10 cellular contexts compared by ENCODE assay signal in the genomic region with DNA sequence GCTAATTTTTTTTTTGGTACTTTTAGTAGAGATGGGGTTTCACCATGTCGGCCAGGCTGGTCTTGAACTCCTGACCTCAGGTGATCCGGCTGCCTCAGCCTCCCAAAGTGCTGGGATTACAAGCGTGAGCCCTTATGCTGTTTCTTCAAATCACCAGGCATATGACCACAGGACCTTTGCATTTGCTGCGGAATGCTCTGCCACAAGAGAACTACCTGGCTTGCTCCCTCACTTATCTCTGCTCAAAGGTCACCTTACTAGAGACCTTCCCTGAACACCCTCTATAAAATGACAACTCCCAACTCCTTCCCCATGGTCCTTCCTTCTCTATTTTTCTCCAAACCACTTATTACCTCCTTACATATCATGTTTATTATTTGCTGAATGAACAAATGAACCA. TPM values are rescaled to one million over a fixed set of nuclear protein-coding genes. Genes with fewer than 3 reads are reported as not detected.
DNase-seq lines count a peak whose midpoint lies in the region; ATAC-seq, FAIRE-seq and TF ChIP-seq lines count a peak whose summit lies in the region.
"Had no signal": no experiment of that assay in that cellular context is flagged by ENCODE, and none has a peak within 500 bp of the region (broad histone marks: within the 10 kb centered on the region; RNA-seq: fewer than 3 reads in every experiment).

No MANE protein-coding gene starts in this region.

- POLR2A ChIA-PET in HepG2 (lab: Yijun Ruan, JAX) = interaction anchor here (1.0 to 1.6 kb wide), 4 partner anchors 8 to 59 kb away, joined by 3 to 7 read pairs (median 6); a partner anchor contains a TSS

- peaks cover 6% of the 10 kb centered on the region for H3K36me3 Mint-ChIP-seq in activated T-cell treated with anti-CD3 and anti-CD28 coated beads, Interleukin-2, amount 50 U/mL, for 4 hours (ENCODE audit: insufficient read depth)
- peaks cover 0 to 7% of the 10 kb centered on the region in 2 donors for H3K36me3 Mint-ChIP-seq in activated naive CD4-positive, alpha-beta T cell treated with anti-CD3 and anti-CD28 coated beads, Interleukin-2, amount 50 U/mL, for 72 hours

- FAIRE-seq in HepG2 (lab: Jason Lieb, UNC) = no peak
- FAIRE-seq: bronchial epithelial cell had no signal

- peaks cover 16% of the 10 kb centered on the region for H3K79me2 ChIP-seq in HepG2 (ENCODE audit: insufficient read depth, low read length)

- H3K9me3 Mint-ChIP-seq in activated T-cell treated with anti-CD3 and anti-CD28 coated beads, Interleukin-2, amount 50 U/mL, for 4 hours = no peaks in the 10 kb centered on the region
- peaks cover 0 to 5% of the 10 kb centered on the region in 2 donors for H3K9me3 Mint-ChIP-seq in activated naive CD4-positive, alpha-beta T cell treated with anti-CD3 and anti-CD28 coated beads, Interleukin-2, amount 50 U/mL, for 72 hours

- no peak for TF ChIP-seq CTCF in HepG2 (CRISPR knock-in tag; IDR thresholded peaks at IDR 0.05)

- peaks cover 27% of the 10 kb centered on the region for H3K4me1 ChIP-seq in HepG2 (ENCODE audit: insufficient read depth, low read length)
- peaks cover 4 to 26% (median 23%) of the 10 kb centered on the region in 5 donors for H3K4me1 ChIP-seq in subcutaneous abdominal adipose tissue (ENCODE audit: control insufficient read depth in 5 of 5, insufficient read depth in 5 of 5, low read length in 5 of 5)

- H2AFZ ChIP-seq in HepG2 (ENCODE audit: low read length) = no peak overlapping the region

- TF ChIP-seq POLR2A in HepG2 (IDR thresholded peaks at IDR 0.05; ENCODE audit: insufficient read depth in 1 of 2, low read depth in 2 of 2, low read length in 2 of 2) = no peak

- H3K27me3 ChIP-seq in HepG2 (ENCODE audit: control insufficient read depth in 1 of 2, insufficient read depth in 2 of 2, low read length in 2 of 2) = no peaks in the 10 kb centered on the region; a peak in 1 of 5 replicates
- H3K27me3 ChIP-seq in subcutaneous abdominal adipose tissue (ENCODE audit: control insufficient read depth in 5 of 5, insufficient read depth in 4 of 5, low read length in 5 of 5) = no peaks in the 10 kb centered on the region

- H3K4me2 ChIP-seq in HepG2 (ENCODE audit: low read depth, low read length) = peak overlapping the region; percentile 87

- no peak for DNase-seq in activated T-cell treated with anti-CD3 and anti-CD28 coated beads, Interleukin-2, amount 50 U/mL, for 4 hours
- no peak for DNase-seq in activated T-cell treated with anti-CD3 and anti-CD28 coated beads for 4 hours
- no peak for DNase-seq in activated naive CD4-positive, alpha-beta T cell treated with anti-CD3 and anti-CD28 coated beads, Interleukin-2, amount 50 U/mL, for 72 hours (ENCODE audit: low spot score in 2 of 2)
- DNase-seq in HepG2 (ENCODE audit: low spot score) = no peak
- no peak for DNase-seq in midbrain (lab: John Stamatoyannopoulos, UW)
- DNase-seq in putamen (ENCODE audit: low spot score) = no peak
- DNase-seq in mesenteric fat pad (ENCODE audit: low spot score) = no peak
- DNase-seq: NCI-H1105 had no signal

- H3K4me1 Mint-ChIP-seq in activated T-cell treated with anti-CD3 and anti-CD28 coated beads, Interleukin-2, amount 50 U/mL, for 4 hours (ENCODE audit: low read depth) = peaks cover 33% of the 10 kb centered on the region

- WGBS in HepG2 (ENCODE audit: low lambda C conversion rate) = 86% methylated on average over 4 of the region's 4 CpGs

- in situ Hi-C loops in HepG2 (cut with HindIII; ENCODE audit: extremely low pct_ligation_motif_present, low pct_unique_long_range_greater_than_20kb) = no loop called here

- CTCF ChIA-PET in HepG2 (lab: Yijun Ruan, JAX; ENCODE audit: low intra/inter-chr PET ratio, low total read pairs) = no interaction called here

- peak overlapping the region; percentile 96 for H3K4me3 Mint-ChIP-seq in activated T-cell treated with anti-CD3 and anti-CD28 coated beads, Interleukin-2, amount 50 U/mL, for 4 hours

- TF ChIP-seq EP300 in HepG2 (IDR thresholded peaks at IDR 0.05; ENCODE audit: low read depth in 2 of 2, low read length in 2 of 2) (no peak), HepG2 (CRISPR knock-in tag; IDR thresholded peaks at IDR 0.05; ENCODE audit: borderline replicate concordance) (no peak)

- no peak for TF ChIP-seq RAD21 in HepG2 (CRISPR knock-in tag; IDR thresholded peaks at IDR 0.05)

- no peaks in the 10 kb centered on the region for H3K27me3 Mint-ChIP-seq in activated T-cell treated with anti-CD3 and anti-CD28 coated beads, Interleukin-2, amount 50 U/mL, for 4 hours (ENCODE audit: low read depth)

- H3K27ac ChIP-seq in HepG2 (ENCODE audit: extremely low read length, insufficient read depth, low read length) = peak overlapping the region; percentile 68
- no peak overlapping the region for H3K27ac ChIP-seq in subcutaneous abdominal adipose tissue (ENCODE audit: low read depth, low read length)

- no peaks in the 10 kb centered on the region for H4K20me1 ChIP-seq in HepG2 (ENCODE audit: insufficient read depth, low read length)

- no peaks in the 10 kb centered on the region for H3K36me3 ChIP-seq in HepG2 (replicated peaks in 1 of 2; ENCODE audit: control insufficient read depth in 1 of 2, insufficient read depth in 2 of 2, low read length in 2 of 2)
- peaks cover 0 to 12% (median 5%) of the 10 kb centered on the region in 5 donors for H3K36me3 ChIP-seq in subcutaneous abdominal adipose tissue (ENCODE audit: control insufficient read depth in 5 of 5, insufficient read depth in 5 of 5, low read length in 5 of 5)

- peak overlapping the region; percentile 94 to 98 for H3K27ac Mint-ChIP-seq in activated naive CD4-positive, alpha-beta T cell treated with anti-CD3 and anti-CD28 coated beads, Interleukin-2, amount 50 U/mL, for 72 hours

- intact Hi-C loops in HepG2 (cut with micrococcal nuclease; ENCODE audit: unreplicated experiment) = loop anchor here (2.0 kb wide), 1 partner anchor 37 kb away; no protein-coding TSS in a partner anchor

- H3K9me3 ChIP-seq in HepG2 (ENCODE audit: low read length) = no peaks in the 10 kb centered on the region
- H3K9me3 ChIP-seq in subcutaneous abdominal adipose tissue (ENCODE audit: control insufficient read depth in 5 of 5, low read length in 5 of 5) = no peaks in the 10 kb centered on the region

- no TSS peak for BruUV-seq in HepG2 (replicated peaks; lab: Mats Ljungman, UMichigan)

- H3K4me3 ChIP-seq in HepG2 (replicated peaks in 1 of 3; ENCODE audit: insufficient read depth in 1 of 3, low read depth in 2 of 3, low read length in 3 of 3) (peak overlapping the region; percentile 80 to 99 (median 96)), subcutaneous abdominal adipose tissue (ENCODE audit: low read depth in 1 of 5, low read length in 5 of 5) (peak overlapping the region in 3 of 5 donors; percentile 94 to 96 (median 96))

- H3K9ac ChIP-seq in HepG2 (ENCODE audit: insufficient read depth, low read depth, low read length) = peak overlapping the region; percentile 79; the same call in 1 of the 2 replicates
- H3K9ac ChIP-seq in subcutaneous abdominal adipose tissue (ENCODE audit: low read length in 5 of 5) = peak overlapping the region in 3 of 5 donors; percentile 84 to 91 (median 90)

- no peak for ATAC-seq in activated T-cell treated with anti-CD3 and anti-CD28 coated beads, Interleukin-2, amount 50 U/mL, for 4 hours
- ATAC-seq in activated naive CD4-positive, alpha-beta T cell treated with anti-CD3 and anti-CD28 coated beads, Interleukin-2, amount 50 U/mL, for 72 hours = no peak
- no peak for ATAC-seq in HepG2

RNA-seq across cellular contexts. Expression of a gene that starts 1.4 kb away (rescaled TPM):
- 10 to 100 TPM; 10.9 to 14.9 (median 14.5) TPM for total RNA-seq in activated T-cell treated with anti-CD3 and anti-CD28 coated beads, Interleukin-2, amount 50 U/mL, for 4 hours
- total RNA-seq in activated naive CD4-positive, alpha-beta T cell treated with anti-CD3 and anti-CD28 coated beads, Interleukin-2, amount 50 U/mL, for 72 hours = 10 to 100 TPM; 17.3 to 24.9 TPM
- 7.7 and 9.1 TPM in 2 replicates for total RNA-seq in HepG2 (2016; rRNA removed; fragmentation: Illumina TruSeq; extraction: Trizol)
- 3.8 TPM in 2 replicates for total RNA-seq in HepG2 (2016; cell fraction: cytosol; rRNA removed; fragmentation: Illumina TruSeq; extraction: Trizol; ENCODE audit: low read depth)
- total RNA-seq in HepG2 (2016; cell fraction: insoluble cytoplasmic fraction; rRNA removed; fragmentation: Illumina TruSeq; extraction: Trizol) = 7.2 and 8.2 TPM in 2 replicates
- total RNA-seq in HepG2 (2016; cell fraction: membrane; rRNA removed; fragmentation: Illumina TruSeq; extraction: Trizol) = 8.5 and 8.7 TPM in 2 replicates
- total RNA-seq in HepG2 (2016; cell fraction: nucleus; rRNA removed; fragmentation: Illumina TruSeq; extraction: Trizol) = 5.5 and 5.8 TPM in 2 replicates
- 40.0 and 43.9 TPM in 2 replicates for polyA plus RNA-seq in HepG2 (2011; rRNA removed)
- 20.7 and 30.4 TPM in 2 replicates for polyA plus RNA-seq in HepG2 (2011; cell fraction: cytosol; rRNA removed)
- polyA plus RNA-seq in HepG2 (2011; cell fraction: nucleus; rRNA removed) = 40.7 and 47.4 TPM in 2 replicates
- 12.9 and 16.4 TPM in 2 replicates for polyA plus RNA-seq in HepG2 (2012)
- 2.2 and 3.0 TPM in 2 replicates for polyA plus RNA-seq in HepG2 (2016; cell fraction: cytosol; fragmentation: Illumina TruSeq; extraction: Trizol; ENCODE audit: low read depth)
- polyA plus RNA-seq in HepG2 (2016; cell fraction: insoluble cytoplasmic fraction; fragmentation: Illumina TruSeq; extraction: Trizol; ENCODE audit: low read depth) = 7.0 and 8.8 TPM in 2 replicates
- 5.5 and 6.2 TPM in 2 replicates for polyA plus RNA-seq in HepG2 (2016; cell fraction: membrane; fragmentation: Illumina TruSeq; extraction: Trizol; ENCODE audit: low read depth)
- 7.5 and 8.6 TPM in 2 replicates for polyA plus RNA-seq in HepG2 (2016; cell fraction: nucleus; fragmentation: Illumina TruSeq; extraction: Trizol; ENCODE audit: insufficient read depth, low read depth)
- 73.9 and 109 TPM in 2 replicates for polyA minus RNA-seq in HepG2 (2011; rRNA and poly(A)+ RNA removed; ENCODE audit: low replicate concordance)
- polyA minus RNA-seq in HepG2 (2011; cell fraction: cytosol; rRNA and poly(A)+ RNA removed) = 18.8 and 24.2 TPM in 2 replicates
- 12.8 and 14.9 TPM in 2 replicates for polyA minus RNA-seq in HepG2 (2011; cell fraction: nucleus; rRNA and poly(A)+ RNA removed)
- 32.9 TPM for total RNA-seq in mesenteric fat pad

RNA-seq across cellular contexts. Expression of a gene that starts 16.8 kb away (rescaled TPM):
- 10 to 100 TPM; 23.7 to 26.9 (median 24.6) TPM for total RNA-seq in activated T-cell treated with anti-CD3 and anti-CD28 coated beads, Interleukin-2, amount 50 U/mL, for 4 hours
- 10 to 100 TPM; 15.6 to 22.7 TPM for total RNA-seq in activated naive CD4-positive, alpha-beta T cell treated with anti-CD3 and anti-CD28 coated beads, Interleukin-2, amount 50 U/mL, for 72 hours
- total RNA-seq in HepG2 (2016; rRNA removed; fragmentation: Illumina TruSeq; extraction: Trizol) (17.9 and 18.4 TPM in 2 replicates), mesenteric fat pad (28.3 TPM)
- total RNA-seq in HepG2 (2016; cell fraction: cytosol; rRNA removed; fragmentation: Illumina TruSeq; extraction: Trizol; ENCODE audit: low read depth) = 4.5 and 4.6 TPM in 2 replicates
- total RNA-seq in HepG2 (2016; cell fraction: insoluble cytoplasmic fraction; rRNA removed; fragmentation: Illumina TruSeq; extraction: Trizol) = 14.1 and 19.9 TPM in 2 replicates
- total RNA-seq in HepG2 (2016; cell fraction: membrane; rRNA removed; fragmentation: Illumina TruSeq; extraction: Trizol) = 16.9 and 17.6 TPM in 2 replicates
- total RNA-seq in HepG2 (2016; cell fraction: nucleus; rRNA removed; fragmentation: Illumina TruSeq; extraction: Trizol) = 10.2 and 11.5 TPM in 2 replicates
- polyA plus RNA-seq in HepG2 (2011; rRNA removed) = 18.6 and 19.7 TPM in 2 replicates
- 10.4 and 11.9 TPM in 2 replicates for polyA plus RNA-seq in HepG2 (2011; cell fraction: cytosol; rRNA removed)
- polyA plus RNA-seq in HepG2 (2011; cell fraction: nucleus; rRNA removed) = 17.0 and 19.7 TPM in 2 replicates
- 12.5 and 15.0 TPM in 2 replicates for polyA plus RNA-seq in HepG2 (2012)
- polyA plus RNA-seq in HepG2 (2016; cell fraction: cytosol; fragmentation: Illumina TruSeq; extraction: Trizol; ENCODE audit: low read depth) = 4.3 and 4.4 TPM in 2 replicates
- 18.1 and 21.0 TPM in 2 replicates for polyA plus RNA-seq in HepG2 (2016; cell fraction: insoluble cytoplasmic fraction; fragmentation: Illumina TruSeq; extraction: Trizol; ENCODE audit: low read depth)
- polyA plus RNA-seq in HepG2 (2016; cell fraction: membrane; fragmentation: Illumina TruSeq; extraction: Trizol; ENCODE audit: low read depth) = 14.5 and 15.5 TPM in 2 replicates
- polyA plus RNA-seq in HepG2 (2016; cell fraction: nucleus; fragmentation: Illumina TruSeq; extraction: Trizol; ENCODE audit: insufficient read depth, low read depth) = 20.4 and 21.2 TPM in 2 replicates
- polyA minus RNA-seq in HepG2 (2011; rRNA and poly(A)+ RNA removed; ENCODE audit: low replicate concordance) = 24.8 and 50.6 TPM in 2 replicates
- polyA minus RNA-seq in HepG2 (2011; cell fraction: cytosol; rRNA and poly(A)+ RNA removed) = 4.6 and 8.1 TPM in 2 replicates
- polyA minus RNA-seq in HepG2 (2011; cell fraction: nucleus; rRNA and poly(A)+ RNA removed) = 7.9 and 9.4 TPM in 2 replicates

RNA-seq across cellular contexts. Expression of a gene that starts 46.4 kb away (rescaled TPM):
- total RNA-seq in activated T-cell treated with anti-CD3 and anti-CD28 coated beads, Interleukin-2, amount 50 U/mL, for 4 hours = 10 to 100 TPM; 41.7 to 44.9 (median 43.3) TPM
- total RNA-seq in activated naive CD4-positive, alpha-beta T cell treated with anti-CD3 and anti-CD28 coated beads, Interleukin-2, amount 50 U/mL, for 72 hours = 10 to 100 TPM; 56.2 to 59.9 TPM
- 18.3 and 28.0 TPM in 2 replicates for total RNA-seq in HepG2 (2016; rRNA removed; fragmentation: Illumina TruSeq; extraction: Trizol)
- total RNA-seq in HepG2 (2016; cell fraction: cytosol; rRNA removed; fragmentation: Illumina TruSeq; extraction: Trizol; ENCODE audit: low read depth) = 51.5 and 53.9 TPM in 2 replicates
- total RNA-seq in HepG2 (2016; cell fraction: insoluble cytoplasmic fraction; rRNA removed; fragmentation: Illumina TruSeq; extraction: Trizol) = 16.7 and 27.4 TPM in 2 replicates
- 51.9 and 59.6 TPM in 2 replicates for total RNA-seq in HepG2 (2016; cell fraction: membrane; rRNA removed; fragmentation: Illumina TruSeq; extraction: Trizol)
- total RNA-seq in HepG2 (2016; cell fraction: nucleus; rRNA removed; fragmentation: Illumina TruSeq; extraction: Trizol) = 16.4 and 20.2 TPM in 2 replicates
- 25.4 and 29.8 TPM in 2 replicates for polyA plus RNA-seq in HepG2 (2011; rRNA removed)
- polyA plus RNA-seq in HepG2 (2011; cell fraction: cytosol; rRNA removed) = 15.9 and 40.6 TPM in 2 replicates
- 29.4 and 31.6 TPM in 2 replicates for polyA plus RNA-seq in HepG2 (2011; cell fraction: nucleus; rRNA removed)
- 11.6 and 12.2 TPM in 2 replicates for polyA plus RNA-seq in HepG2 (2012)
- 84.8 and 87.3 TPM in 2 replicates for polyA plus RNA-seq in HepG2 (2016; cell fraction: cytosol; fragmentation: Illumina TruSeq; extraction: Trizol; ENCODE audit: low read depth)
- 22.5 and 29.9 TPM in 2 replicates for polyA plus RNA-seq in HepG2 (2016; cell fraction: insoluble cytoplasmic fraction; fragmentation: Illumina TruSeq; extraction: Trizol; ENCODE audit: low read depth)
- polyA plus RNA-seq in HepG2 (2016; cell fraction: membrane; fragmentation: Illumina TruSeq; extraction: Trizol; ENCODE audit: low read depth) = 72.3 and 73.2 TPM in 2 replicates
- 36.7 and 39.0 TPM in 2 replicates for polyA plus RNA-seq in HepG2 (2016; cell fraction: nucleus; fragmentation: Illumina TruSeq; extraction: Trizol; ENCODE audit: insufficient read depth, low read depth)
- polyA minus RNA-seq in HepG2 (2011; rRNA and poly(A)+ RNA removed; ENCODE audit: low replicate concordance) = 29.6 and 45.3 TPM in 2 replicates
- polyA minus RNA-seq in HepG2 (2011; cell fraction: cytosol; rRNA and poly(A)+ RNA removed) = 11.2 and 11.3 TPM in 2 replicates
- 6.6 and 8.6 TPM in 2 replicates for polyA minus RNA-seq in HepG2 (2011; cell fraction: nucleus; rRNA and poly(A)+ RNA removed)
- 18.4 TPM for total RNA-seq in mesenteric fat pad

RNA-seq across cellular contexts. Expression of a gene that starts 48.0 kb away (rescaled TPM):
- total RNA-seq in activated T-cell treated with anti-CD3 and anti-CD28 coated beads, Interleukin-2, amount 50 U/mL, for 4 hours = 10 to 100 TPM; 22.6 to 28.5 (median 26.4) TPM
- 10 to 100 TPM in 1 of 2 donors, 1 to 10 TPM in 1; 8.2 to 16.0 TPM for total RNA-seq in activated naive CD4-positive, alpha-beta T cell treated with anti-CD3 and anti-CD28 coated beads, Interleukin-2, amount 50 U/mL, for 72 hours
- 26.3 and 28.7 TPM in 2 replicates for total RNA-seq in HepG2 (2016; rRNA removed; fragmentation: Illumina TruSeq; extraction: Trizol)
- 6.7 and 7.2 TPM in 2 replicates for total RNA-seq in HepG2 (2016; cell fraction: cytosol; rRNA removed; fragmentation: Illumina TruSeq; extraction: Trizol; ENCODE audit: low read depth)
- 27.5 and 28.8 TPM in 2 replicates for total RNA-seq in HepG2 (2016; cell fraction: insoluble cytoplasmic fraction; rRNA removed; fragmentation: Illumina TruSeq; extraction: Trizol)
- total RNA-seq in HepG2 (2016; cell fraction: membrane; rRNA removed; fragmentation: Illumina TruSeq; extraction: Trizol) = 10.8 and 11.3 TPM in 2 replicates
- 7.2 and 8.7 TPM in 2 replicates for total RNA-seq in HepG2 (2016; cell fraction: nucleus; rRNA removed; fragmentation: Illumina TruSeq; extraction: Trizol)
- 28.8 and 31.5 TPM in 2 replicates for polyA plus RNA-seq in HepG2 (2011; rRNA removed)
- 27.0 and 54.5 TPM in 2 replicates for polyA plus RNA-seq in HepG2 (2011; cell fraction: cytosol; rRNA removed)
- polyA plus RNA-seq in HepG2 (2011; cell fraction: nucleus; rRNA removed) = 24.4 and 27.0 TPM in 2 replicates
- 8.6 and 10.1 TPM in 2 replicates for polyA plus RNA-seq in HepG2 (2012)
- polyA plus RNA-seq in HepG2 (2016; cell fraction: cytosol; fragmentation: Illumina TruSeq; extraction: Trizol; ENCODE audit: low read depth) = 6.3 and 7.3 TPM in 2 replicates
- polyA plus RNA-seq in HepG2 (2016; cell fraction: insoluble cytoplasmic fraction; fragmentation: Illumina TruSeq; extraction: Trizol; ENCODE audit: low read depth) = 25.1 and 28.1 TPM in 2 replicates
- 8.7 and 9.3 TPM in 2 replicates for polyA plus RNA-seq in HepG2 (2016; cell fraction: membrane; fragmentation: Illumina TruSeq; extraction: Trizol; ENCODE audit: low read depth)
- 15.7 and 17.2 TPM in 2 replicates for polyA plus RNA-seq in HepG2 (2016; cell fraction: nucleus; fragmentation: Illumina TruSeq; extraction: Trizol; ENCODE audit: insufficient read depth, low read depth)
- 33.6 and 37.4 TPM in 2 replicates for polyA minus RNA-seq in HepG2 (2011; rRNA and poly(A)+ RNA removed; ENCODE audit: low replicate concordance)
- polyA minus RNA-seq in HepG2 (2011; cell fraction: cytosol; rRNA and poly(A)+ RNA removed) = 12.2 and 15.3 TPM in 2 replicates
- 4.6 and 5.7 TPM in 2 replicates for polyA minus RNA-seq in HepG2 (2011; cell fraction: nucleus; rRNA and poly(A)+ RNA removed)
- 18.3 TPM for total RNA-seq in mesenteric fat pad

RNA-seq across cellular contexts. Expression of a gene that starts 59.3 kb away (rescaled TPM):
- 100 to 1,000 TPM; 228 to 233 (median 233) TPM for total RNA-seq in activated T-cell treated with anti-CD3 and anti-CD28 coated beads, Interleukin-2, amount 50 U/mL, for 4 hours
- 10 to 100 TPM; 63.8 to 64.9 TPM for total RNA-seq in activated naive CD4-positive, alpha-beta T cell treated with anti-CD3 and anti-CD28 coated beads, Interleukin-2, amount 50 U/mL, for 72 hours
- total RNA-seq in HepG2 (2016; rRNA removed; fragmentation: Illumina TruSeq; extraction: Trizol) = 39.0 and 39.7 TPM in 2 replicates
- 23.3 and 28.0 TPM in 2 replicates for total RNA-seq in HepG2 (2016; cell fraction: cytosol; rRNA removed; fragmentation: Illumina TruSeq; extraction: Trizol; ENCODE audit: low read depth)
- total RNA-seq in HepG2 (2016; cell fraction: insoluble cytoplasmic fraction; rRNA removed; fragmentation: Illumina TruSeq; extraction: Trizol) = 32.9 and 42.5 TPM in 2 replicates
- 13.5 and 14.0 TPM in 2 replicates for total RNA-seq in HepG2 (2016; cell fraction: membrane; rRNA removed; fragmentation: Illumina TruSeq; extraction: Trizol)
- total RNA-seq in HepG2 (2016; cell fraction: nucleus; rRNA removed; fragmentation: Illumina TruSeq; extraction: Trizol) = 19.1 and 26.6 TPM in 2 replicates
- polyA plus RNA-seq in HepG2 (2011; rRNA removed) = 45.8 and 56.5 TPM in 2 replicates
- 13.7 and 19.1 TPM in 2 replicates for polyA plus RNA-seq in HepG2 (2011; cell fraction: cytosol; rRNA removed)
- 341 and 371 TPM in 2 replicates for polyA plus RNA-seq in HepG2 (2011; cell fraction: nucleus; rRNA removed)
- polyA plus RNA-seq in HepG2 (2012) = 21.0 and 38.5 TPM in 2 replicates
- 6.7 and 8.9 TPM in 2 replicates for polyA plus RNA-seq in HepG2 (2016; cell fraction: cytosol; fragmentation: Illumina TruSeq; extraction: Trizol; ENCODE audit: low read depth)
- 46.4 and 46.6 TPM in 2 replicates for polyA plus RNA-seq in HepG2 (2016; cell fraction: insoluble cytoplasmic fraction; fragmentation: Illumina TruSeq; extraction: Trizol; ENCODE audit: low read depth)
- polyA plus RNA-seq in HepG2 (2016; cell fraction: membrane; fragmentation: Illumina TruSeq; extraction: Trizol; ENCODE audit: low read depth) = 11.8 and 11.9 TPM in 2 replicates
- 77.1 and 80.1 TPM in 2 replicates for polyA plus RNA-seq in HepG2 (2016; cell fraction: nucleus; fragmentation: Illumina TruSeq; extraction: Trizol; ENCODE audit: insufficient read depth, low read depth)
- polyA minus RNA-seq in HepG2 (2011; rRNA and poly(A)+ RNA removed; ENCODE audit: low replicate concordance) = 84.6 and 145 TPM in 2 replicates
- polyA minus RNA-seq in HepG2 (2011; cell fraction: cytosol; rRNA and poly(A)+ RNA removed) = 7.4 and 11.6 TPM in 2 replicates
- 24.6 and 26.2 TPM in 2 replicates for polyA minus RNA-seq in HepG2 (2011; cell fraction: nucleus; rRNA and poly(A)+ RNA removed)
- total RNA-seq in mesenteric fat pad = 35.0 TPM
